In the genomic region with DNA sequence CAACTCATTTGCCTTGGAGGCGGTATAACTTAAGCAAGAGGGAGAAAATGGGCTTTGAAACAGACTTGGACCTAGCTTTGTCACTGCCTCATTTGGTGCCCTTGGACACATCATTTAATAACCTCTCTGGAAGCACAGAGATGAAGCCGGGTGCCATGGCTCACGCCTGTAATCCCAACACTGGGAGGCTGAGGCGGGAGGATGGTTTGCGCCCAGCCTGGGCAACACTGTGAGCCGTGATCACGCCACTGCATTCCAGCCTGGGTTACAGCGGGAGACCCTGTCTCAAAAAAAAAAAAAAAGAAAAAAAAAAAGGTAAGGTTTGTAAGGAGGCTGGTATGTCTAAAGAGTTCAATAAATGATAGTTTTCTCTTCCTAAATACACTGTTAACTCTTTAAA, we compare ENCODE assay signal across 8 cellular contexts. TPM values are rescaled to one million over a fixed set of nuclear protein-coding genes. Genes with fewer than 3 reads are reported as not detected.
DNase-seq lines count a peak whose midpoint lies in the region; ATAC-seq and TF ChIP-seq lines count a peak whose summit lies in the region.

No MANE protein-coding gene starts in this region.

- TF ChIP-seq CTCF in right atrium auricular region (IDR thresholded peaks at IDR 0.05): no peak
- TF ChIP-seq CTCF in liver (IDR thresholded peaks at IDR 0.05; ENCODE audit: low read depth, low read length, missing input control): no peak

- H3K27ac Mint-ChIP-seq in activated naive CD8-positive, alpha-beta T cell treated with anti-CD3 and anti-CD28 coated beads for 36 hours: peak overlapping the region; percentile 99

- no peaks in the 10 kb centered on the region for H3K27me3 Mint-ChIP-seq in activated naive CD8-positive, alpha-beta T cell treated with anti-CD3 and anti-CD28 coated beads for 36 hours

- H3K36me3 ChIP-seq in right atrium auricular region (peaks cover 21% of the 10 kb centered on the region), liver (ENCODE audit: control insufficient read depth in 4 of 4, insufficient read depth in 3 of 4, low read depth in 1 of 4, low read length in 3 of 4) (peaks cover 7 to 21% (median 11%) of the 10 kb centered on the region in 4 donors), urinary bladder (ENCODE audit: insufficient read depth) (no peaks in the 10 kb centered on the region)

- H3K4me1 Mint-ChIP-seq in activated naive CD8-positive, alpha-beta T cell treated with anti-CD3 and anti-CD28 coated beads for 36 hours: peaks cover 31% of the 10 kb centered on the region

- no peaks in the 10 kb centered on the region for H3K9me3 Mint-ChIP-seq in activated naive CD8-positive, alpha-beta T cell treated with anti-CD3 and anti-CD28 coated beads for 36 hours

- H3K4me1 ChIP-seq in right atrium auricular region (peaks cover 0 to 27% of the 10 kb centered on the region in 2 donors), liver (ENCODE audit: control insufficient read depth in 4 of 4, insufficient read depth in 4 of 4, low read length in 3 of 4) (peaks cover 2 to 21% (median 12%) of the 10 kb centered on the region in 4 donors), urinary bladder (ENCODE audit: insufficient read depth) (peaks cover 3% of the 10 kb centered on the region)

- intact Hi-C loops in left ventricle myocardium superior (cut with micrococcal nuclease): no loop called here

- H3K27me3 ChIP-seq in right atrium auricular region: no peaks in the 10 kb centered on the region
- no peaks in the 10 kb centered on the region for H3K27me3 ChIP-seq in liver (ENCODE audit: control insufficient read depth in 4 of 4, insufficient read depth in 4 of 4, low read length in 3 of 4)

- H3K9me3 ChIP-seq in right atrium auricular region: no peaks in the 10 kb centered on the region
- no peaks in the 10 kb centered on the region for H3K9me3 ChIP-seq in liver (ENCODE audit: control insufficient read depth in 4 of 4, low read length in 3 of 4)

- H3K4me3 Mint-ChIP-seq in activated naive CD8-positive, alpha-beta T cell treated with anti-CD3 and anti-CD28 coated beads for 36 hours: peak overlapping the region; percentile 100

- peak overlapping the region; percentile 82 to 87 for H3K27ac ChIP-seq in right atrium auricular region
- H3K27ac ChIP-seq in liver (ENCODE audit: low read depth in 1 of 2, low read length in 2 of 2): peak overlapping the region; percentile 83 to 94
- H3K27ac ChIP-seq in urinary bladder (ENCODE audit: low read depth): no peak overlapping the region

- no peak for DNase-seq in right atrium auricular region (ENCODE audit: low spot score)
- no peak for DNase-seq in left ventricle myocardium superior
- no peak for DNase-seq in activated naive CD8-positive, alpha-beta T cell treated with anti-CD3 and anti-CD28 coated beads for 36 hours
- no peak for DNase-seq in ureter (ENCODE audit: low spot score)
- DNase-seq in cerebellar cortex (ENCODE audit: low spot score): no peak

- WGBS in liver: 26% methylated on average over 8 of the region's 8 CpGs
- WGBS in urinary bladder: 34% methylated on average over 8 of the region's 8 CpGs

- peak overlapping the region; percentile 97 to 98 for H3K9ac ChIP-seq in liver (ENCODE audit: low read depth in 1 of 2, low read length in 2 of 2)

- no peak for TF ChIP-seq RAD21 in liver (IDR thresholded peaks at IDR 0.05)

- ATAC-seq in left ventricle myocardium superior (no peak), HG02840 (IDR thresholded peaks at IDR 0.05; ENCODE audit: low FRiP score, unreplicated experiment) (no peak)

- peaks cover 47% of the 10 kb centered on the region for H3K36me3 Mint-ChIP-seq in activated naive CD8-positive, alpha-beta T cell treated with anti-CD3 and anti-CD28 coated beads for 36 hours

- peak overlapping the region; percentile 68 to 69 for H3K4me3 ChIP-seq in right atrium auricular region
- H3K4me3 ChIP-seq in liver (ENCODE audit: low read depth in 1 of 3, low read length in 3 of 3): peak overlapping the region; percentile 77 to 93 (median 84)
- H3K4me3 ChIP-seq in urinary bladder (ENCODE audit: low read depth, low read length): peak overlapping the region; percentile 73

TF ChIP-seq in liver, 16 proteins besides CTCF, POLR2A, EP300 and RAD21:
- TF ChIP-seq, protein P1, sequence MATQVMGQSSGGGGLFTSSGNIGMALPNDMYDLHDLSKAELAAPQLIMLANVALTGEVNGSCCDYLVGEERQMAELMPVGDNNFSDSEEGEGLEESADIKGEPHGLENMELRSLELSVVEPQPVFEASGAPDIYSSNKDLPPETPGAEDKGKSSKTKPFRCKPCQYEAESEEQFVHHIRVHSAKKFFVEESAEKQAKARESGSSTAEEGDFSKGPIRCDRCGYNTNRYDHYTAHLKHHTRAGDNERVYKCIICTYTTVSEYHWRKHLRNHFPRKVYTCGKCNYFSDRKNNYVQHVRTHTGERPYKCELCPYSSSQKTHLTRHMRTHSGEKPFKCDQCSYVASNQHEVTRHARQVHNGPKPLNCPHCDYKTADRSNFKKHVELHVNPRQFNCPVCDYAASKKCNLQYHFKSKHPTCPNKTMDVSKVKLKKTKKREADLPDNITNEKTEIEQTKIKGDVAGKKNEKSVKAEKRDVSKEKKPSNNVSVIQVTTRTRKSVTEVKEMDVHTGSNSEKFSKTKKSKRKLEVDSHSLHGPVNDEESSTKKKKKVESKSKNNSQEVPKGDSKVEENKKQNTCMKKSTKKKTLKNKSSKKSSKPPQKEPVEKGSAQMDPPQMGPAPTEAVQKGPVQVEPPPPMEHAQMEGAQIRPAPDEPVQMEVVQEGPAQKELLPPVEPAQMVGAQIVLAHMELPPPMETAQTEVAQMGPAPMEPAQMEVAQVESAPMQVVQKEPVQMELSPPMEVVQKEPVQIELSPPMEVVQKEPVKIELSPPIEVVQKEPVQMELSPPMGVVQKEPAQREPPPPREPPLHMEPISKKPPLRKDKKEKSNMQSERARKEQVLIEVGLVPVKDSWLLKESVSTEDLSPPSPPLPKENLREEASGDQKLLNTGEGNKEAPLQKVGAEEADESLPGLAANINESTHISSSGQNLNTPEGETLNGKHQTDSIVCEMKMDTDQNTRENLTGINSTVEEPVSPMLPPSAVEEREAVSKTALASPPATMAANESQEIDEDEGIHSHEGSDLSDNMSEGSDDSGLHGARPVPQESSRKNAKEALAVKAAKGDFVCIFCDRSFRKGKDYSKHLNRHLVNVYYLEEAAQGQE (IDR thresholded peaks at IDR 0.05): no peak
- no peak for TF ChIP-seq NR2F2 (IDR thresholded peaks at IDR 0.05)
- TF ChIP-seq HNF4A (conservative IDR thresholded peaks at IDR 0.05): no peak
- TF ChIP-seq EGR1 (IDR thresholded peaks at IDR 0.05; ENCODE audit: low read depth in 2 of 2): no peak
- no peak for TF ChIP-seq RXRA (IDR thresholded peaks at IDR 0.05)
- no peak for TF ChIP-seq TAF1 (conservative IDR thresholded peaks at IDR 0.05)
- no peak for TF ChIP-seq FOXA1 (IDR thresholded peaks at IDR 0.05)
- TF ChIP-seq, protein P2, sequence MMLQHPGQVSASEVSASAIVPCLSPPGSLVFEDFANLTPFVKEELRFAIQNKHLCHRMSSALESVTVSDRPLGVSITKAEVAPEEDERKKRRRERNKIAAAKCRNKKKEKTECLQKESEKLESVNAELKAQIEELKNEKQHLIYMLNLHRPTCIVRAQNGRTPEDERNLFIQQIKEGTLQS (IDR thresholded peaks at IDR 0.05): no peak
- TF ChIP-seq GABPA (IDR thresholded peaks at IDR 0.05 in 1 of 2, conservative IDR thresholded peaks at IDR 0.05 in 1 of 2): no peak
- no peak for TF ChIP-seq JUND (IDR thresholded peaks at IDR 0.05)
- no peak for TF ChIP-seq YY1 (IDR thresholded peaks at IDR 0.05)
- TF ChIP-seq, protein P3, sequence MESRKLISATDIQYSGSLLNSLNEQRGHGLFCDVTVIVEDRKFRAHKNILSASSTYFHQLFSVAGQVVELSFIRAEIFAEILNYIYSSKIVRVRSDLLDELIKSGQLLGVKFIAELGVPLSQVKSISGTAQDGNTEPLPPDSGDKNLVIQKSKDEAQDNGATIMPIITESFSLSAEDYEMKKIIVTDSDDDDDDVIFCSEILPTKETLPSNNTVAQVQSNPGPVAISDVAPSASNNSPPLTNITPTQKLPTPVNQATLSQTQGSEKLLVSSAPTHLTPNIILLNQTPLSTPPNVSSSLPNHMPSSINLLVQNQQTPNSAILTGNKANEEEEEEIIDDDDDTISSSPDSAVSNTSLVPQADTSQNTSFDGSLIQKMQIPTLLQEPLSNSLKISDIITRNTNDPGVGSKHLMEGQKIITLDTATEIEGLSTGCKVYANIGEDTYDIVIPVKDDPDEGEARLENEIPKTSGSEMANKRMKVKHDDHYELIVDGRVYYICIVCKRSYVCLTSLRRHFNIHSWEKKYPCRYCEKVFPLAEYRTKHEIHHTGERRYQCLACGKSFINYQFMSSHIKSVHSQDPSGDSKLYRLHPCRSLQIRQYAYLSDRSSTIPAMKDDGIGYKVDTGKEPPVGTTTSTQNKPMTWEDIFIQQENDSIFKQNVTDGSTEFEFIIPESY (IDR thresholded peaks at IDR 0.05): no peak
- TF ChIP-seq SP1 (IDR thresholded peaks at IDR 0.05): no peak
- TF ChIP-seq, protein P4, sequence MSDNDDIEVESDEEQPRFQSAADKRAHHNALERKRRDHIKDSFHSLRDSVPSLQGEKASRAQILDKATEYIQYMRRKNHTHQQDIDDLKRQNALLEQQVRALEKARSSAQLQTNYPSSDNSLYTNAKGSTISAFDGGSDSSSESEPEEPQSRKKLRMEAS (IDR thresholded peaks at IDR 0.05): no peak

RNA-seq across cellular contexts. Expression of a gene that starts 0.8 kb away (rescaled TPM):
- total RNA-seq in right atrium auricular region: 100 to 1,000 TPM in 1 of 2 donors, 10 to 100 TPM in 1; 90.7 to 102 TPM
- 49.9 TPM for total RNA-seq in left ventricle myocardium superior
- 100 to 1,000 TPM; 118 to 124 TPM for total RNA-seq in activated naive CD8-positive, alpha-beta T cell treated with anti-CD3 and anti-CD28 coated beads for 36 hours
- 10 to 100 TPM; 37.6 to 67.2 TPM for total RNA-seq in liver
- polyA plus RNA-seq in liver: 10 to 100 TPM; 85.1 to 94.2 TPM
- 34.0 TPM for total RNA-seq in urinary bladder
- polyA plus RNA-seq in urinary bladder: 70.9 TPM
- 89.5 TPM for total RNA-seq in ureter

RNA-seq across cellular contexts. Expression of a gene that starts 1.0 kb away (rescaled TPM):
- total RNA-seq in right atrium auricular region: 10 to 100 TPM; 10.2 to 12.3 TPM
- total RNA-seq in left ventricle myocardium superior: 13.7 TPM
- total RNA-seq in activated naive CD8-positive, alpha-beta T cell treated with anti-CD3 and anti-CD28 coated beads for 36 hours: 10 to 100 TPM; 33.6 to 33.8 TPM
- 1 to 10 TPM; 5.3 to 7.7 TPM for total RNA-seq in liver
- 10 to 100 TPM in 1 of 2 donors, 1 to 10 TPM in 1; 9.0 to 10.4 TPM for polyA plus RNA-seq in liver
- 15.1 TPM for total RNA-seq in urinary bladder
- 20.2 TPM for polyA plus RNA-seq in urinary bladder
- 24.6 TPM for total RNA-seq in ureter
